10 cellular contexts compared by ENCODE assay signal in the genomic region with DNA sequence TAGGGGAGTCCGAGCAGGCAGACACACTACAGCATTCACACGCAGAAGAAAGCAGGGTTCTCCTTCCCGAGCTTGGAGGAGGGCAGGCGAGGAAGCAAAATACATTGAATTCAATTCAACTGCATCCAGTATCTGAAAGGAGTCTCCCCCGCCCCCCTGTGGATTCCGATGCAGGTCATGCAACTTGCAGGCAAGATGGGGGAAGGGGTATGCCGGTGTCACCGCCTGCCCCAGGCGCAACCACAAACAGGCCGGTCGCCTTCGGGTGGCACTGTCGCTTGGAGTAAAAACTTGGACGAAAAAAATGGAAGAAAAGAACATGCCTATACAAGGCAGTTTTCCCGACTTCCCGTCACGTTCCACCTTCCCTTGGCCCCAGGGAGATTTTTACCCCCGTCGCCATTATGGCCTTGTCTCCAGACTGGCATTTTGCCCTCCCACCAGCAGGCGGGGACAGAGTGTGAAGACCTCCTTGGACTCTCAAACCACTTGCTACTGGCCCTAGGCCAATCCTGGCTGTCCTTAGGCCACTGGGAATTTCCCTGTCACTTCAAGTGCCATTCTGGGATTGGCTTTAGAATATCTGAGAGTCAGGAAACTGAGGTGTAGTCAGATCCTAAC. TPM values are rescaled to one million over a fixed set of nuclear protein-coding genes. Genes with fewer than 3 reads are reported as not detected.
DNase-seq lines count a peak whose midpoint lies in the region; ATAC-seq and TF ChIP-seq lines count a peak whose summit lies in the region.
"Had no signal": no experiment of that assay in that cellular context is flagged by ENCODE, and none has a peak within 500 bp of the region (broad histone marks: within the 10 kb centered on the region; RNA-seq: fewer than 3 reads in every experiment).

No MANE protein-coding gene starts in this region.

- CTCF ChIA-PET in activated CD4-positive, alpha-beta memory T cell treated with anti-CD3 and anti-CD28 coated beads for 36 hours (lab: Charles Lee) = interaction anchor here (0.7 to 2.3 kb wide), 4 partner anchors 13 to 194 kb away, joined by 3 to 10 read pairs (median 5); no protein-coding TSS in a partner anchor
- CTCF ChIA-PET in activated CD4-positive, alpha-beta memory T cell treated with anti-CD3 and anti-CD28 coated beads, Interleukin-2, amount 10 ng/mL, durations not matched to agents 7 days and 5 days (lab: Charles Lee) = interaction anchor here (0.7 to 1.1 kb wide), 3 partner anchors 16 to 192 kb away, joined by 3 to 4 read pairs (median 4); no protein-coding TSS in a partner anchor
- CTCF ChIA-PET in T-cell (lab: Charles Lee) (no interaction called here), Calu3 (lab: Charles Lee) (no interaction called here)

- H3K9me3 ChIP-seq in left ventricle myocardium inferior (replicated peaks) = no peaks in the 10 kb centered on the region
- H3K9me3 ChIP-seq: pancreas had no signal

- no peaks in the 10 kb centered on the region for H3K9me3 Mint-ChIP-seq in activated CD4-positive, alpha-beta memory T cell treated with anti-CD3 and anti-CD28 coated beads for 36 hours
- H3K9me3 Mint-ChIP-seq in activated CD4-positive, alpha-beta memory T cell treated with anti-CD3 and anti-CD28 coated beads, Interleukin-2, amount 10 ng/mL, durations not matched to agents 7 days and 5 days = no peaks in the 10 kb centered on the region
- H3K9me3 Mint-ChIP-seq in T-cell (no peaks in the 10 kb centered on the region), Calu3 (ENCODE audit: low read depth, unreplicated experiment) (no peaks in the 10 kb centered on the region)

- H3K36me3 Mint-ChIP-seq in activated CD4-positive, alpha-beta memory T cell treated with anti-CD3 and anti-CD28 coated beads for 36 hours = no peaks in the 10 kb centered on the region
- no peaks in the 10 kb centered on the region for H3K36me3 Mint-ChIP-seq in activated CD4-positive, alpha-beta memory T cell treated with anti-CD3 and anti-CD28 coated beads, Interleukin-2, amount 10 ng/mL, durations not matched to agents 7 days and 5 days (ENCODE audit: low read depth)
- H3K36me3 Mint-ChIP-seq in T-cell (no peaks in the 10 kb centered on the region), Calu3 (ENCODE audit: insufficient read depth, unreplicated experiment) (no peaks in the 10 kb centered on the region)

- POLR2A ChIA-PET in activated CD4-positive, alpha-beta memory T cell treated with anti-CD3 and anti-CD28 coated beads for 36 hours (lab: Charles Lee) = no interaction called here
- POLR2A ChIA-PET in activated CD4-positive, alpha-beta memory T cell treated with anti-CD3 and anti-CD28 coated beads, Interleukin-2, amount 10 ng/mL, durations not matched to agents 7 days and 5 days (lab: Charles Lee) = no interaction called here
- POLR2A ChIA-PET in T-cell (lab: Charles Lee) = interaction anchor here in 1 of 2 donors (0.6 kb wide), 1 partner anchor 190 kb away, joined by 3 read pairs; no protein-coding TSS in a partner anchor

- peak; percentile 41 for DNase-seq in activated CD4-positive, alpha-beta memory T cell treated with anti-CD3 and anti-CD28 coated beads for 36 hours
- no peak for DNase-seq in activated CD4-positive, alpha-beta memory T cell treated with anti-CD3 and anti-CD28 coated beads, Interleukin-2, amount 10 ng/mL, durations not matched to agents 7 days and 5 days
- DNase-seq in T-cell (no peak), left ventricle myocardium inferior (no peak), substantia nigra (lab: John Stamatoyannopoulos, UW) (peak in 41 of 49 donors; percentile 27 to 86 (median 62)), NCI-H146 (lab: John Stamatoyannopoulos, UW) (no peak), Calu3 (no peak)
- DNase-seq: activated CD4-positive, CD25-positive, alpha-beta regulatory T cell treated with anti-CD3 and anti-CD28 coated beads, Interleukin-2, amount 50 U/mL, for 72 hours had no signal

- peak; percentile 44 for TF ChIP-seq CTCF in left ventricle myocardium inferior (IDR thresholded peaks at IDR 0.05; ENCODE audit: borderline replicate concordance)
- no peak for TF ChIP-seq CTCF in Calu3 (IDR thresholded peaks at IDR 0.05; ENCODE audit: unreplicated experiment)

- H3K27ac Mint-ChIP-seq in activated CD4-positive, alpha-beta memory T cell treated with anti-CD3 and anti-CD28 coated beads for 36 hours = no peak overlapping the region
- H3K27ac Mint-ChIP-seq in activated CD4-positive, alpha-beta memory T cell treated with anti-CD3 and anti-CD28 coated beads, Interleukin-2, amount 10 ng/mL, durations not matched to agents 7 days and 5 days = no peak overlapping the region
- H3K27ac Mint-ChIP-seq in T-cell (no peak overlapping the region), Calu3 (ENCODE audit: unreplicated experiment) (no peak overlapping the region)

- H3K27me3 Mint-ChIP-seq in activated CD4-positive, alpha-beta memory T cell treated with anti-CD3 and anti-CD28 coated beads for 36 hours = peaks cover 56% of the 10 kb centered on the region
- H3K27me3 Mint-ChIP-seq in activated CD4-positive, alpha-beta memory T cell treated with anti-CD3 and anti-CD28 coated beads, Interleukin-2, amount 10 ng/mL, durations not matched to agents 7 days and 5 days = peaks cover 65% of the 10 kb centered on the region
- H3K27me3 Mint-ChIP-seq in T-cell (peaks cover 60 to 78% of the 10 kb centered on the region in 2 donors), Calu3 (ENCODE audit: unreplicated experiment) (peaks cover 75% of the 10 kb centered on the region)

- BruUV-seq in Calu3 (replicated peaks; lab: Mats Ljungman, UMichigan) = no TSS peak

- peaks cover 29% of the 10 kb centered on the region for H3K4me1 ChIP-seq in left ventricle myocardium inferior

- no peak overlapping the region for H3K27ac ChIP-seq in left ventricle myocardium inferior (replicated peaks)
- no peak overlapping the region for H3K27ac ChIP-seq in substantia nigra (ENCODE audit: low read depth, low read length, poor library complexity, severe bottlenecking)
- H3K27ac ChIP-seq: pancreas had no signal

- H3K4me3 Mint-ChIP-seq in activated CD4-positive, alpha-beta memory T cell treated with anti-CD3 and anti-CD28 coated beads for 36 hours = peak overlapping the region; percentile 79
- H3K4me3 Mint-ChIP-seq in activated CD4-positive, alpha-beta memory T cell treated with anti-CD3 and anti-CD28 coated beads, Interleukin-2, amount 10 ng/mL, durations not matched to agents 7 days and 5 days = no peak overlapping the region
- H3K4me3 Mint-ChIP-seq in T-cell = peak overlapping the region; percentile 75 to 77 (median 76)
- no peak overlapping the region for H3K4me3 Mint-ChIP-seq in Calu3 (ENCODE audit: low read depth, unreplicated experiment)

- peak overlapping the region; percentile 67 for H3K4me3 ChIP-seq in left ventricle myocardium inferior

- H3K4me1 Mint-ChIP-seq in activated CD4-positive, alpha-beta memory T cell treated with anti-CD3 and anti-CD28 coated beads for 36 hours (ENCODE audit: low read depth) = peaks cover 25% of the 10 kb centered on the region
- peaks cover 17% of the 10 kb centered on the region for H3K4me1 Mint-ChIP-seq in activated CD4-positive, alpha-beta memory T cell treated with anti-CD3 and anti-CD28 coated beads, Interleukin-2, amount 10 ng/mL, durations not matched to agents 7 days and 5 days
- H3K4me1 Mint-ChIP-seq in T-cell (peaks cover 19 to 29% (median 20%) of the 10 kb centered on the region in 3 donors), Calu3 (ENCODE audit: low read depth, unreplicated experiment) (no peaks in the 10 kb centered on the region)

- ATAC-seq in T-cell (replicated peaks in 1 of 4) (no peak), HG02970 (IDR thresholded peaks at IDR 0.05; ENCODE audit: low FRiP score, unreplicated experiment) (no peak)

- H3K36me3 ChIP-seq in left ventricle myocardium inferior = no peaks in the 10 kb centered on the region
- H3K36me3 ChIP-seq: pancreas had no signal

- H3K27me3 ChIP-seq in left ventricle myocardium inferior (ENCODE audit: low read depth) = peaks cover 84% of the 10 kb centered on the region

- intact Hi-C loops in activated CD4-positive, alpha-beta memory T cell treated with anti-CD3 and anti-CD28 coated beads for 36 hours (cut with micrococcal nuclease) = loop anchor here (5.0 kb wide), 2 partner anchors 74 to 189 kb away; no protein-coding TSS in a partner anchor
- intact Hi-C loops in left ventricle myocardium inferior (cut with micrococcal nuclease) = no loop called here
- intact Hi-C loops in Calu3 (cut with micrococcal nuclease; ENCODE audit: unreplicated experiment) = no loop called here

RNA-seq across cellular contexts. Expression of gene NTRK3, which starts 1.6 kb away (rescaled TPM):
- under 1 TPM; 0.78 to 0.85 TPM for total RNA-seq in activated CD4-positive, alpha-beta memory T cell treated with anti-CD3 and anti-CD28 coated beads for 36 hours
- total RNA-seq in activated CD4-positive, alpha-beta memory T cell treated with anti-CD3 and anti-CD28 coated beads, Interleukin-2, amount 10 ng/mL, durations not matched to agents 7 days and 5 days = not detected
- total RNA-seq in T-cell = not detected
- total RNA-seq in left ventricle myocardium inferior = 1.6 TPM
- not detected in 2 replicates for total RNA-seq in Calu3 (2022)

Comparison
In these comparisons a context has a peak if more than half of its experiments do, and no peak if none do; other contexts are left out.
1. DNase-seq: peak in activated CD4-positive, alpha-beta memory T cell treated with anti-CD3 and anti-CD28 coated beads for 36 hours (single experiment) and substantia nigra (41 of 49); none in activated CD4-positive, alpha-beta memory T cell treated with anti-CD3 and anti-CD28 coated beads, Interleukin-2, amount 10 ng/mL, durations not matched to agents 7 days and 5 days (single experiment), T-cell (0 of 34), left ventricle myocardium inferior (single experiment), NCI-H146 (single experiment) and Calu3 (single experiment).
2. H3K4me3 Mint-ChIP-seq: peak in activated CD4-positive, alpha-beta memory T cell treated with anti-CD3 and anti-CD28 coated beads for 36 hours (single experiment) and T-cell (3 of 3); none in activated CD4-positive, alpha-beta memory T cell treated with anti-CD3 and anti-CD28 coated beads, Interleukin-2, amount 10 ng/mL, durations not matched to agents 7 days and 5 days (single experiment) and Calu3 (single experiment).
3. CTCF ChIA-PET loops: an anchor here in activated CD4-positive, alpha-beta memory T cell treated with anti-CD3 and anti-CD28 coated beads for 36 hours (0.7 to 2.3 kb wide) and activated CD4-positive, alpha-beta memory T cell treated with anti-CD3 and anti-CD28 coated beads, Interleukin-2, amount 10 ng/mL, durations not matched to agents 7 days and 5 days (0.7 to 1.1 kb wide); none called in T-cell and Calu3.